ENCODE assay signal across 37 cellular contexts in genomic region chr3:16707260-16707659, GRCh38.
"Had no signal": no experiment of that assay in that cellular context is flagged by ENCODE, and none has a peak within 500 bp of the region (broad histone marks: within the 10 kb centered on the region; RNA-seq: fewer than 3 reads in every experiment).

No MANE protein-coding gene starts in this region.

- H3K27ac ChIP-seq: body of pancreas, brain microvascular endothelial cell, breast epithelium, WERI-Rb-1 had no signal

- H3K4me1 ChIP-seq: body of pancreas, breast epithelium had no signal

- H3K27ac Mint-ChIP-seq: activated CD4-positive, alpha-beta memory T cell treated with anti-CD3 and anti-CD28 coated beads, Interleukin-2, amount 10 ng/mL, durations not matched to agents 7 days and 5 days; activated CD4-positive, alpha-beta T cell treated with anti-CD3 and anti-CD28 coated beads for 36 hours; activated CD4-positive, alpha-beta T cell treated with anti-CD3 and anti-CD28 coated beads, Interleukin-2, amount 10 ng/mL, durations not matched to agents 7 days and 5 days; activated CD8-positive, alpha-beta memory T cell treated with anti-CD3 and anti-CD28 coated beads, Interleukin-2, amount 10 ng/mL, durations not matched to agents 7 days and 5 days; activated CD8-positive, alpha-beta T cell treated with anti-CD3 and anti-CD28 coated beads, Interleukin-2, amount 10 ng/mL, durations not matched to agents 7 days and 5 days; activated naive CD4-positive, alpha-beta T cell treated with anti-CD3 and anti-CD28 coated beads, Interleukin-2, amount 10 ng/mL, durations not matched to agents 7 days and 5 days; activated naive CD4-positive, alpha-beta T cell treated with anti-CD3 and anti-CD28 coated beads, Interleukin-2, amount 50 U/mL, for 24 hours; activated naive CD8-positive, alpha-beta T cell; activated naive CD8-positive, alpha-beta T cell treated with anti-CD3 and anti-CD28 coated beads, Interleukin-2, amount 10 ng/mL, durations not matched to agents 7 days and 5 days; activated naive CD8-positive, alpha-beta T cell treated with anti-CD3 and anti-CD28 coated beads, Interleukin-2, amount 50 U/mL, for 24 hours; activated T-cell treated with anti-CD3 and anti-CD28 coated beads, Interleukin-2, amount 50 U/mL, for 24 hours; activated T-helper 2 cell treated with anti-CD3 and anti-CD28 coated beads, Interferon-gamma antibody, Interleukin-2, Interleukin-4, amounts not matched to agents 10 μg/mL and 5 μg/mL and 100 μg/mL, durations not matched to agents 14 hours and 24 hours and 36 hours; T-helper 1 cell treated with Interleukin-12 subunit alpha and Interleukin-12 subunit beta and Interleukin-4 antibody, amounts not matched to agents 30 μg/mL and 1 μg/mL, for 36 hours; T-helper 2 cell treated with Interferon-gamma antibody and Interleukin-4, amounts not matched to agents 5 μg/mL and 100 μg/mL, for 36 hours; WTC11 had no signal

- H3K36me3 Mint-ChIP-seq: activated CD8-positive, alpha-beta memory T cell treated with anti-CD3 and anti-CD28 coated beads, Interleukin-2, amount 10 ng/mL, durations not matched to agents 7 days and 5 days; activated naive CD4-positive, alpha-beta T cell treated with anti-CD3 and anti-CD28 coated beads, Interleukin-2, amount 10 ng/mL, durations not matched to agents 7 days and 5 days; activated naive CD8-positive, alpha-beta T cell; activated naive CD8-positive, alpha-beta T cell treated with anti-CD3 and anti-CD28 coated beads, Interleukin-2, amount 10 ng/mL, durations not matched to agents 7 days and 5 days had no signal

- H3K4me3 ChIP-seq: body of pancreas, breast epithelium had no signal

- FAIRE-seq: astrocyte, colon had no signal

- H3K4me1 Mint-ChIP-seq: activated CD4-positive, alpha-beta memory T cell treated with anti-CD3 and anti-CD28 coated beads, Interleukin-2, amount 10 ng/mL, durations not matched to agents 7 days and 5 days; activated CD4-positive, alpha-beta T cell treated with anti-CD3 and anti-CD28 coated beads for 36 hours; activated CD4-positive, alpha-beta T cell treated with anti-CD3 and anti-CD28 coated beads, Interleukin-2, amount 10 ng/mL, durations not matched to agents 7 days and 5 days; activated CD8-positive, alpha-beta memory T cell treated with anti-CD3 and anti-CD28 coated beads, Interleukin-2, amount 10 ng/mL, durations not matched to agents 7 days and 5 days; activated naive CD4-positive, alpha-beta T cell treated with anti-CD3 and anti-CD28 coated beads, Interleukin-2, amount 10 ng/mL, durations not matched to agents 7 days and 5 days; activated naive CD4-positive, alpha-beta T cell treated with anti-CD3 and anti-CD28 coated beads, Interleukin-2, amount 50 U/mL, for 24 hours; activated naive CD8-positive, alpha-beta T cell treated with anti-CD3 and anti-CD28 coated beads, Interleukin-2, amount 10 ng/mL, durations not matched to agents 7 days and 5 days; activated naive CD8-positive, alpha-beta T cell treated with anti-CD3 and anti-CD28 coated beads, Interleukin-2, amount 50 U/mL, for 24 hours; WTC11 had no signal

- H3K9me3 Mint-ChIP-seq: activated CD4-positive, alpha-beta memory T cell treated with anti-CD3 and anti-CD28 coated beads, Interleukin-2, amount 10 ng/mL, durations not matched to agents 7 days and 5 days; activated CD4-positive, alpha-beta T cell treated with anti-CD3 and anti-CD28 coated beads, Interleukin-2, amount 10 ng/mL, durations not matched to agents 7 days and 5 days; activated naive CD4-positive, alpha-beta T cell treated with anti-CD3 and anti-CD28 coated beads, Interleukin-2, amount 10 ng/mL, durations not matched to agents 7 days and 5 days; activated naive CD4-positive, alpha-beta T cell treated with anti-CD3 and anti-CD28 coated beads, Interleukin-2, amount 50 U/mL, for 24 hours; activated T-helper 2 cell treated with anti-CD3 and anti-CD28 coated beads, Interferon-gamma antibody, Interleukin-2, Interleukin-4, amounts not matched to agents 10 μg/mL and 5 μg/mL and 100 μg/mL, durations not matched to agents 14 hours and 24 hours and 36 hours; T-helper 1 cell treated with Interleukin-12 subunit alpha and Interleukin-12 subunit beta and Interleukin-4 antibody, amounts not matched to agents 30 μg/mL and 1 μg/mL, for 36 hours; T-helper 2 cell treated with Interferon-gamma antibody and Interleukin-4, amounts not matched to agents 5 μg/mL and 100 μg/mL, for 36 hours had no signal

- H3K36me3 ChIP-seq: brain microvascular endothelial cell, breast epithelium, WERI-Rb-1 had no signal

- H3K4me3 Mint-ChIP-seq: activated CD4-positive, alpha-beta memory T cell treated with anti-CD3 and anti-CD28 coated beads, Interleukin-2, amount 10 ng/mL, durations not matched to agents 7 days and 5 days; activated CD4-positive, alpha-beta T cell treated with anti-CD3 and anti-CD28 coated beads for 36 hours; activated CD4-positive, alpha-beta T cell treated with anti-CD3 and anti-CD28 coated beads, Interleukin-2, amount 10 ng/mL, durations not matched to agents 7 days and 5 days; activated CD8-positive, alpha-beta memory T cell treated with anti-CD3 and anti-CD28 coated beads, Interleukin-2, amount 10 ng/mL, durations not matched to agents 7 days and 5 days; activated CD8-positive, alpha-beta T cell treated with anti-CD3 and anti-CD28 coated beads, Interleukin-2, amount 10 ng/mL, durations not matched to agents 7 days and 5 days; activated naive CD4-positive, alpha-beta T cell treated with anti-CD3 and anti-CD28 coated beads, Interleukin-2, amount 10 ng/mL, durations not matched to agents 7 days and 5 days; activated naive CD4-positive, alpha-beta T cell treated with anti-CD3 and anti-CD28 coated beads, Interleukin-2, amount 50 U/mL, for 24 hours; activated naive CD8-positive, alpha-beta T cell; activated naive CD8-positive, alpha-beta T cell treated with anti-CD3 and anti-CD28 coated beads, Interleukin-2, amount 10 ng/mL, durations not matched to agents 7 days and 5 days; activated naive CD8-positive, alpha-beta T cell treated with anti-CD3 and anti-CD28 coated beads, Interleukin-2, amount 50 U/mL, for 24 hours; activated T-cell treated with anti-CD3 and anti-CD28 coated beads, Interleukin-2, amount 50 U/mL, for 24 hours; T-helper 1 cell treated with Interleukin-12 subunit alpha and Interleukin-12 subunit beta and Interleukin-4 antibody, amounts not matched to agents 30 μg/mL and 1 μg/mL, for 36 hours; T-helper 2 cell treated with Interferon-gamma antibody and Interleukin-4, amounts not matched to agents 5 μg/mL and 100 μg/mL, for 36 hours; WTC11 had no signal

- H3K9me3 ChIP-seq: body of pancreas had no signal

- DNase-seq: activated CD4-positive, alpha-beta memory T cell treated with anti-CD3 and anti-CD28 coated beads, Interleukin-2, amount 10 ng/mL, durations not matched to agents 7 days and 5 days; activated CD4-positive, alpha-beta T cell treated with anti-CD3 and anti-CD28 coated beads for 1 hour; activated CD4-positive, alpha-beta T cell treated with anti-CD3 and anti-CD28 coated beads for 36 hours; activated CD4-positive, alpha-beta T cell treated with anti-CD3 and anti-CD28 coated beads for 48 hours; activated CD4-positive, alpha-beta T cell treated with anti-CD3 and anti-CD28 coated beads, Interleukin-2, amount 10 ng/mL, durations not matched to agents 7 days and 5 days; activated CD4-positive, alpha-beta T cell treated with anti-CD3 and anti-CD28 coated beads, Interleukin-2, amount 50 U/mL, for 48 hours; activated CD4-positive, CD25-positive, alpha-beta regulatory T cell; activated CD8-positive, alpha-beta memory T cell treated with anti-CD3 and anti-CD28 coated beads for 24 hours; activated CD8-positive, alpha-beta memory T cell treated with anti-CD3 and anti-CD28 coated beads, Interleukin-2, amount 10 ng/mL, durations not matched to agents 7 days and 5 days; activated CD8-positive, alpha-beta memory T cell treated with anti-CD3 and anti-CD28 coated beads, Interleukin-2, amount 50 U/mL, for 48 hours; activated CD8-positive, alpha-beta T cell treated with anti-CD3 and anti-CD28 coated beads, Interleukin-2, amount 10 ng/mL, durations not matched to agents 7 days and 5 days; activated effector memory CD4-positive, alpha-beta T cell treated with Interleukin-2 at 50 U/mL for 16 hours; activated gamma-delta T cell; activated naive CD4-positive, alpha-beta T cell treated with anti-CD3 and anti-CD28 coated beads, Interleukin-2, amount 10 ng/mL, durations not matched to agents 7 days and 5 days; activated naive CD4-positive, alpha-beta T cell treated with Interleukin-2 at 50 U/mL for 16 hours; activated naive CD8-positive, alpha-beta T cell treated with anti-CD3 and anti-CD28 coated beads, Interleukin-2, amount 10 ng/mL, durations not matched to agents 7 days and 5 days; activated naive CD8-positive, alpha-beta T cell treated with anti-CD3 and anti-CD28 coated beads, Interleukin-2, amount 50 U/mL, for 24 hours; activated T-cell treated with anti-CD3 and anti-CD28 coated beads, Interleukin-2, amount 50 U/mL, for 24 hours; activated T-cell treated with anti-CD3 and anti-CD28 coated beads, Interleukin-2, amount 50 U/mL, for 48 hours; amygdala; anterior cingulate cortex; body of pancreas; brain microvascular endothelial cell; central memory CD4-positive, alpha-beta T cell; T-helper 2 cell; T-helper 9 cell; WERI-Rb-1 had no signal

- H3K27me3 ChIP-seq: body of pancreas, brain microvascular endothelial cell, breast epithelium had no signal

- H3K27me3 Mint-ChIP-seq: activated CD4-positive, alpha-beta T cell treated with anti-CD3 and anti-CD28 coated beads for 36 hours; activated naive CD4-positive, alpha-beta T cell treated with anti-CD3 and anti-CD28 coated beads, Interleukin-2, amount 50 U/mL, for 24 hours; activated naive CD8-positive, alpha-beta T cell; activated naive CD8-positive, alpha-beta T cell treated with anti-CD3 and anti-CD28 coated beads, Interleukin-2, amount 50 U/mL, for 24 hours; activated T-cell treated with anti-CD3 and anti-CD28 coated beads, Interleukin-2, amount 50 U/mL, for 24 hours had no signal

- ATAC-seq: activated CD4-positive, alpha-beta T cell treated with anti-CD3 and anti-CD28 coated beads for 36 hours; activated CD4-positive, CD25-positive, alpha-beta regulatory T cell treated with anti-CD3 and anti-CD28 coated beads, Interleukin-2, amount 50 U/mL, for 24 hours; activated CD8-positive, alpha-beta memory T cell treated with anti-CD3 and anti-CD28 coated beads, Interleukin-2, amount 10 ng/mL, durations not matched to agents 7 days and 5 days; activated CD8-positive, alpha-beta T cell treated with anti-CD3 and anti-CD28 coated beads, Interleukin-2, amount 10 ng/mL, durations not matched to agents 7 days and 5 days; activated naive CD8-positive, alpha-beta T cell treated with anti-CD3 and anti-CD28 coated beads, Interleukin-2, amount 50 U/mL, for 24 hours; body of pancreas; WTC11 had no signal
